ENCODE assay signal across 32 cellular contexts in genomic region chr1:3091334-3091733, GRCh38. TPM values are rescaled to one million over a fixed set of nuclear protein-coding genes. Genes with fewer than 3 reads are reported as not detected.
DNase-seq lines count a peak whose midpoint lies in the region; FAIRE-seq and TF ChIP-seq lines count a peak whose summit lies in the region.
"Had no signal": no experiment of that assay in that cellular context is flagged by ENCODE, and none has a peak within 500 bp of the region (broad histone marks: within the 10 kb centered on the region; RNA-seq: fewer than 3 reads in every experiment).

No MANE protein-coding gene starts in this region.

- H3K4ac ChIP-seq in H1 (replicated peaks; ENCODE audit: insufficient read length, low read depth, low read length) (no peak overlapping the region), neuronal stem cell (ENCODE audit: low read length) (no peak overlapping the region)

- H2AFZ ChIP-seq in H1 (ENCODE audit: low read length) (no peak overlapping the region), neuronal stem cell (ENCODE audit: low read length) (no peak overlapping the region)

- no peak for TF ChIP-seq RAD21 in H1 (IDR thresholded peaks at IDR 0.05 in 1 of 2, conservative IDR thresholded peaks at IDR 0.05 in 1 of 2; ENCODE audit: low read depth in 2 of 2, low read length in 2 of 2)

- no peaks in the 10 kb centered on the region for H4K20me1 ChIP-seq in H1 (replicated peaks in 1 of 2; ENCODE audit: control insufficient read depth in 1 of 2, insufficient read depth in 2 of 2, low read length in 2 of 2)

- no peak overlapping the region for H2BK120ac ChIP-seq in H1 (replicated peaks; ENCODE audit: low read depth, low read length)
- peak overlapping the region; percentile 47 for H2BK120ac ChIP-seq in neuronal stem cell (ENCODE audit: low read depth, low read length)

- H3K4me1 ChIP-seq in H1 (replicated peaks in 1 of 4; ENCODE audit: control insufficient read depth in 3 of 4, insufficient read depth in 4 of 4, low read length in 3 of 4) (no peaks in the 10 kb centered on the region; a peak in 1 of 7 replicates), neuronal stem cell (ENCODE audit: control insufficient read depth in 2 of 2, insufficient read depth in 1 of 2, low read depth in 1 of 2, low read length in 2 of 2) (peaks cover 0 to 9% of the 10 kb centered on the region in 2 donors), ascending aorta (peaks cover 9 to 51% of the 10 kb centered on the region in 2 donors), right atrium auricular region (no peaks in the 10 kb centered on the region)
- H3K4me1 ChIP-seq: A549, BE2C, Caco-2 had no signal

- no peak overlapping the region for H2BK5ac ChIP-seq in H1 (ENCODE audit: low read depth, low read length)
- H2BK5ac ChIP-seq in neuronal stem cell (ENCODE audit: low read length), result peak overlapping the region; percentile 54

- no peaks in the 10 kb centered on the region for H3K23me2 ChIP-seq in H1 (ENCODE audit: low read depth, low read length)

- WGBS in H1 (ENCODE audit: extremely low coverage in 1 of 2, insufficient coverage in 1 of 2, insufficient read length in 1 of 2, insufficient replicate concordance in 2 of 2, low coverage in 1 of 2, low lambda C conversion rate in 2 of 2, missing lambda C conversion rate in 1 of 2), 2 experiments, result 86% methylated on average over 13 of the region's 14 CpGs; no CpG with 5 or more reads in 1 of the 2 experiments
- no CpG with 5 or more reads among the region's 14 CpGs for WGBS in neuronal stem cell (ENCODE audit: extremely low coverage in 2 of 2, insufficient read length in 2 of 2, insufficient replicate concordance in 1 of 2), 2 donors

- no peaks in the 10 kb centered on the region for H3K9me3 ChIP-seq in H1 (ENCODE audit: insufficient read depth in 2 of 2, low read depth in 1 of 2, low read length in 1 of 2)
- no peaks in the 10 kb centered on the region for H3K9me3 ChIP-seq in neuronal stem cell (replicated peaks in 1 of 2; ENCODE audit: control insufficient read depth in 2 of 2, insufficient read depth in 1 of 2, low read depth in 1 of 2, low read length in 2 of 2)
- no peaks in the 10 kb centered on the region for H3K9me3 ChIP-seq in ascending aorta
- H3K9me3 ChIP-seq in right atrium auricular region, result no peaks in the 10 kb centered on the region
- H3K9me3 ChIP-seq: A549; BE2C; BLaER1; BLaER1 treated with 17β-estradiol and CSF1 and Interleukin-3, amounts not matched to agents 10 nM and 100 nM; Caco-2 had no signal

- no peak overlapping the region for H4K5ac ChIP-seq in H1 (ENCODE audit: insufficient read length, low read depth, low read length)

- H3K18ac ChIP-seq in H1 (ENCODE audit: extremely low read depth, low read length) (no peak overlapping the region), neuronal stem cell (ENCODE audit: low read length) (peak overlapping the region; percentile 74)

- H3K36me3 ChIP-seq in H1 (ENCODE audit: control insufficient read depth in 2 of 4, insufficient read depth in 4 of 4, low read length in 3 of 4), result no peaks in the 10 kb centered on the region
- no peaks in the 10 kb centered on the region for H3K36me3 ChIP-seq in neuronal stem cell (replicated peaks in 1 of 2; ENCODE audit: control insufficient read depth in 2 of 2, insufficient read depth in 2 of 2, low read length in 2 of 2)
- peaks cover 0 to 11% of the 10 kb centered on the region in 2 donors for H3K36me3 ChIP-seq in ascending aorta
- H3K36me3 ChIP-seq in right atrium auricular region, result no peaks in the 10 kb centered on the region
- H3K36me3 ChIP-seq: BE2C; BLaER1; BLaER1 treated with 17β-estradiol and CSF1 and Interleukin-3, amounts not matched to agents 10 nM and 100 nM had no signal

- no peaks in the 10 kb centered on the region for H3K79me2 ChIP-seq in H1 (ENCODE audit: control insufficient read depth in 1 of 2, insufficient read depth in 2 of 2, low read length in 2 of 2)

- peak overlapping the region; percentile 3; the same call in 1 of the 2 replicates for H4K8ac ChIP-seq in H1 (ENCODE audit: extremely low read depth, insufficient read depth, low read length)
- no peak overlapping the region for H4K8ac ChIP-seq in neuronal stem cell (ENCODE audit: low read depth, low read length)

- TF ChIP-seq CTCF in H1 (IDR thresholded peaks at IDR 0.05; ENCODE audit: control extremely low read depth in 1 of 3, insufficient read depth in 1 of 3, low read depth in 1 of 3, low read length in 3 of 3), result no peak
- TF ChIP-seq CTCF in ascending aorta (IDR thresholded peaks at IDR 0.05), result no peak
- no peak for TF ChIP-seq CTCF in right atrium auricular region (IDR thresholded peaks at IDR 0.05)

- H2AK5ac ChIP-seq in H1 (ENCODE audit: low read depth, low read length), result no peak overlapping the region
- H2AK5ac ChIP-seq in neuronal stem cell (ENCODE audit: low read depth, low read length), result no peak overlapping the region

- no peak for TF ChIP-seq EP300 in H1 (IDR thresholded peaks at IDR 0.05; ENCODE audit: borderline replicate concordance in 1 of 2, low read depth in 2 of 2, low read length in 2 of 2)

- H2BK20ac ChIP-seq in H1 (ENCODE audit: low read length), result no peak overlapping the region

- no peak for TF ChIP-seq POLR2A in H1 (IDR thresholded peaks at IDR 0.05; ENCODE audit: control extremely low read depth in 1 of 2, low read depth in 2 of 2, low read length in 2 of 2)

- H3K4me3 ChIP-seq in H1 (ENCODE audit: extremely low read depth in 1 of 4, insufficient read depth in 2 of 4, low read depth in 3 of 4, low read length in 4 of 4) (no peak overlapping the region), neuronal stem cell (ENCODE audit: low read length in 2 of 2) (no peak overlapping the region), ascending aorta (no peak overlapping the region), right atrium auricular region (no peak overlapping the region)
- H3K4me3 ChIP-seq: A549; BLaER1; BLaER1 treated with 17β-estradiol and CSF1 and Interleukin-3, amounts not matched to agents 10 nM and 100 nM had no signal

- H3K27me3 ChIP-seq in H1 (replicated peaks in 1 of 4; ENCODE audit: control insufficient read depth in 3 of 4, extremely low read depth in 1 of 4, insufficient read depth in 3 of 4, low read length in 3 of 4), result no peaks in the 10 kb centered on the region
- peaks cover 0 to 61% (median 0%) of the 10 kb centered on the region in 3 experiments for H3K27me3 ChIP-seq in neuronal stem cell (ENCODE audit: control insufficient read depth in 3 of 3, insufficient read depth in 3 of 3, low read depth in 1 of 3, low read length in 3 of 3)
- H3K27me3 ChIP-seq in ascending aorta, result no peaks in the 10 kb centered on the region
- no peaks in the 10 kb centered on the region for H3K27me3 ChIP-seq in right atrium auricular region

- H3K4me2 ChIP-seq in H1 (ENCODE audit: insufficient read depth in 1 of 2, low read depth in 2 of 2, low read length in 2 of 2) (no peak overlapping the region), neuronal stem cell (ENCODE audit: insufficient read depth, low read length, poor library complexity, severe bottlenecking) (no peak overlapping the region)
- H3K4me2 ChIP-seq: A549; BLaER1; BLaER1 treated with 17β-estradiol and CSF1 and Interleukin-3, amounts not matched to agents 10 nM and 100 nM had no signal

- POLR2A ChIA-PET in H1 (lab: Charles Lee; ENCODE audit: partially characterized antibody), result no interaction called here

- intact Hi-C loops in ascending aorta (cut with DNase I), result no loop called here

- no peak overlapping the region for H4K91ac ChIP-seq in H1 (replicated peaks; ENCODE audit: insufficient read length, low read length)
- H4K91ac ChIP-seq in neuronal stem cell (ENCODE audit: low read depth, low read length, poor library complexity), result no peak overlapping the region

- H2BK15ac ChIP-seq in H1 (ENCODE audit: low read length) (no peak overlapping the region), neuronal stem cell (ENCODE audit: low read length) (no peak overlapping the region)

- H2BK12ac ChIP-seq in H1 (ENCODE audit: low read depth, low read length), result no peak overlapping the region
- no peak overlapping the region for H2BK12ac ChIP-seq in neuronal stem cell (ENCODE audit: low read length)

- CTCF ChIA-PET in H1 (lab: Charles Lee; ENCODE audit: partially characterized antibody), result interaction anchor here (0.7 to 2.1 kb wide), 2 partner anchors 10 to 15 kb away, joined by 3 to 8 read pairs; no protein-coding TSS in a partner anchor

- H3K79me1 ChIP-seq in H1 (ENCODE audit: low read depth, low read length) (no peaks in the 10 kb centered on the region), neuronal stem cell (ENCODE audit: low read depth, low read length) (peaks cover 15% of the 10 kb centered on the region)

- H3K14ac ChIP-seq in H1 (ENCODE audit: insufficient read length) (no peak overlapping the region), neuronal stem cell (ENCODE audit: low read length) (no peak overlapping the region)

- FAIRE-seq in H1 (lab: Jason Lieb, UNC), result no peak
- FAIRE-seq: A204.1, A549, D721Med had no signal

- no peak overlapping the region for H3K9ac ChIP-seq in H1 (replicated peaks in 1 of 4; ENCODE audit: extremely low read depth in 1 of 4, low read depth in 3 of 4, low read length in 3 of 4)
- no peak overlapping the region for H3K9ac ChIP-seq in neuronal stem cell (ENCODE audit: low read depth, low read length, poor library complexity)
- H3K9ac ChIP-seq: BLaER1; BLaER1 treated with 17β-estradiol and CSF1 and Interleukin-3, amounts not matched to agents 10 nM and 100 nM had no signal

- H3K23ac ChIP-seq in H1 (ENCODE audit: insufficient read length) (no peak overlapping the region), neuronal stem cell (ENCODE audit: low read depth, low read length, poor library complexity) (no peak overlapping the region)

- H3K27ac ChIP-seq in H1 (ENCODE audit: low read depth, low read length) (no peak overlapping the region), neuronal stem cell (replicated peaks; ENCODE audit: low read length) (no peak overlapping the region), ascending aorta (no peak overlapping the region), right atrium auricular region (no peak overlapping the region)
- H3K27ac ChIP-seq: 22Rv1; A549; BLaER1; BLaER1 treated with 17β-estradiol and CSF1 and Interleukin-3, amounts not matched to agents 10 nM and 100 nM; C4-2B had no signal

- no peak overlapping the region for H3K56ac ChIP-seq in H1 (replicated peaks; ENCODE audit: insufficient read length, low read depth, low read length)

- no peak for DNase-seq in H1 (ENCODE audit: low read depth in 1 of 2, low spot score in 2 of 2)
- no peak for DNase-seq in neuronal stem cell (ENCODE audit: low spot score)
- DNase-seq in ascending aorta (ENCODE audit: low spot score in 2 of 2), result no peak
- DNase-seq in right atrium auricular region (ENCODE audit: low spot score), result no peak
- DNase-seq: 8988T; ACHN; AML-193; BE2C; C1 segment of cervical spinal cord; Caco-2; Calu3; CD4-positive, alpha-beta memory T cell; CD4-positive, alpha-beta T cell; CD4-positive, CD25-positive, alpha-beta regulatory T cell; CD8-positive, alpha-beta memory T cell; CD8-positive, alpha-beta T cell; COR-L47; DMS 273 treated with DMSO at 0.1 percent for 48 hours; DMS153; DMS53; DMS79; DMS79 treated with DMSO at 0.1 percent for 48 hours; DND-41; EL had no signal

RNA-seq across cellular contexts. Expression of gene PRDM16, which starts 22.3 kb away (rescaled TPM):
- total RNA-seq in H1 (2021; fragmentation: NEBNext Ultra II Directional; extraction: Animal tissue kit (Norgen Biotek cat#: 25700)), result 0.43 and 0.46 TPM in 2 replicates
- polyA plus RNA-seq in H1 (2011; rRNA removed), result 0.38 and 0.39 TPM in 2 replicates
- 0.54 TPM for polyA plus RNA-seq in H1 (2011; cell fraction: cytosol; rRNA removed)
- 1.1 TPM for polyA plus RNA-seq in H1 (2011; cell fraction: nucleus; rRNA removed)
- polyA plus RNA-seq in H1 (2012, experiment 1 of 2), result 0.25 to 0.69 TPM (median 0.53 TPM) in 4 replicates
- polyA plus RNA-seq in H1 (2012, experiment 2 of 2), result 0.14 TPM
- 0.18 TPM for polyA plus RNA-seq in H1 (2013, experiment 1 of 2)
- 0.26 TPM for polyA plus RNA-seq in H1 (2013, experiment 2 of 2)
- polyA minus RNA-seq in H1 (2011; rRNA and poly(A)+ RNA removed), result 0.13 and 0.24 TPM in 2 replicates
- 0.15 TPM for polyA minus RNA-seq in H1 (2011; cell fraction: cytosol; rRNA and poly(A)+ RNA removed)
- 1.2 TPM for polyA minus RNA-seq in H1 (2011; cell fraction: nucleus; rRNA and poly(A)+ RNA removed)
- 7.9 TPM for polyA plus RNA-seq in neuronal stem cell (2013, experiment 1 of 2)
- 7.6 TPM for polyA plus RNA-seq in neuronal stem cell (2013, experiment 2 of 2)
- total RNA-seq in ascending aorta, result 84.2 TPM
- total RNA-seq in right atrium auricular region, result 1 to 10 TPM in 1 of 2 donors, under 1 TPM in 1; 0.22 to 3.3 TPM
- total RNA-seq: CD4-positive, alpha-beta memory T cell; CD4-positive, alpha-beta T cell; CD8-positive, alpha-beta memory T cell; CD8-positive, alpha-beta T cell had no signal
- polyA plus RNA-seq: CD14-positive monocyte; CD4-positive, alpha-beta memory T cell; CD4-positive, CD25-positive, alpha-beta regulatory T cell; CD8-positive, alpha-beta memory T cell had no signal

Comparison
In these comparisons a context has a peak if more than half of its experiments do, and no peak if none do; other contexts are left out.
1. RNA of gene PRDM16, which starts 22.3 kb away (total RNA-seq): 84.2 TPM in ascending aorta (single experiment); 0.22 to 3.3 TPM in right atrium auricular region and 0.43 to 0.46 TPM in H1; every median in the first group is over 10 times any median in the second.